ENCODE assay signal across 14 cellular contexts in genomic region chr14:101357559-101358319, GRCh38.
"Had no signal": no experiment of that assay in that cellular context is flagged by ENCODE, and none has a peak within 500 bp of the region (broad histone marks: within the 10 kb centered on the region; RNA-seq: fewer than 3 reads in every experiment).

No MANE protein-coding gene starts in this region.

- H3K27ac Mint-ChIP-seq: activated CD4-positive, alpha-beta T cell treated with anti-CD3 and anti-CD28 coated beads for 36 hours; activated CD8-positive, alpha-beta T cell treated with anti-CD3 and anti-CD28 coated beads for 36 hours; activated naive CD4-positive, alpha-beta T cell treated with anti-CD3 and anti-CD28 coated beads, Interleukin-2, amount 10 ng/mL, durations not matched to agents 7 days and 5 days; natural killer cell treated with Interleukin-12 subunit alpha and Interleukin-12 subunit beta and Interleukin-15 and Interleukin-18, amount 100 ng/mL, for 72 hours; T-helper 1 cell treated with Interleukin-12 subunit alpha and Interleukin-12 subunit beta and Interleukin-4 antibody, amounts not matched to agents 30 μg/mL and 1 μg/mL, for 36 hours had no signal

- H3K27me3 ChIP-seq: gastroesophageal sphincter, left lung, tibial nerve had no signal

- H3K4me3 ChIP-seq: gastroesophageal sphincter, left lung, tibial nerve had no signal

- H3K27ac ChIP-seq: left lung, WERI-Rb-1 had no signal

- H3K36me3 ChIP-seq: gastroesophageal sphincter, left lung, tibial nerve, WERI-Rb-1 had no signal

- DNase-seq: activated CD4-positive, alpha-beta T cell treated with anti-CD3 and anti-CD28 coated beads for 36 hours; activated CD8-positive, alpha-beta T cell treated with anti-CD3 and anti-CD28 coated beads for 36 hours; activated naive CD4-positive, alpha-beta T cell treated with anti-CD3 and anti-CD28 coated beads, Interleukin-2, amount 10 ng/mL, durations not matched to agents 7 days and 5 days; erythroblast; left lung; small intestine; stimulated activated CD4-positive, alpha-beta T cell treated with anti-CD3 and anti-CD28 coated beads, Interleukin-4, amount 100 ng/mL, for 24 hours; stimulated activated naive CD4-positive, alpha-beta T cell treated with Interleukin-2 at 50 U/mL for 16 hours; substantia nigra; WERI-Rb-1 had no signal

- H3K36me3 Mint-ChIP-seq: activated naive CD4-positive, alpha-beta T cell treated with anti-CD3 and anti-CD28 coated beads, Interleukin-2, amount 10 ng/mL, durations not matched to agents 7 days and 5 days had no signal

- ATAC-seq: activated CD4-positive, alpha-beta T cell treated with anti-CD3 and anti-CD28 coated beads for 36 hours; activated CD8-positive, alpha-beta T cell treated with anti-CD3 and anti-CD28 coated beads for 36 hours; gastroesophageal sphincter; left lung; natural killer cell treated with Interleukin-12 subunit alpha and Interleukin-12 subunit beta and Interleukin-15 and Interleukin-18, amount 100 ng/mL, for 72 hours had no signal

- H3K4me3 Mint-ChIP-seq: activated CD4-positive, alpha-beta T cell treated with anti-CD3 and anti-CD28 coated beads for 36 hours; activated CD8-positive, alpha-beta T cell treated with anti-CD3 and anti-CD28 coated beads for 36 hours; activated naive CD4-positive, alpha-beta T cell treated with anti-CD3 and anti-CD28 coated beads, Interleukin-2, amount 10 ng/mL, durations not matched to agents 7 days and 5 days; natural killer cell treated with Interleukin-12 subunit alpha and Interleukin-12 subunit beta and Interleukin-15 and Interleukin-18, amount 100 ng/mL, for 72 hours; T-helper 1 cell treated with Interleukin-12 subunit alpha and Interleukin-12 subunit beta and Interleukin-4 antibody, amounts not matched to agents 30 μg/mL and 1 μg/mL, for 36 hours had no signal

- H3K9me3 Mint-ChIP-seq: natural killer cell treated with Interleukin-12 subunit alpha and Interleukin-12 subunit beta and Interleukin-15 and Interleukin-18, amount 100 ng/mL, for 72 hours had no signal

- H3K4me1 Mint-ChIP-seq: activated CD4-positive, alpha-beta T cell treated with anti-CD3 and anti-CD28 coated beads for 36 hours; activated naive CD4-positive, alpha-beta T cell treated with anti-CD3 and anti-CD28 coated beads, Interleukin-2, amount 10 ng/mL, durations not matched to agents 7 days and 5 days had no signal
